Comparison of ENCODE assay signal across 7 cellular contexts in genomic region chr17:9445424-9445823, GRCh38.
"Had no signal": no experiment of that assay in that cellular context is flagged by ENCODE, and none has a peak within 500 bp of the region (broad histone marks: within the 10 kb centered on the region; RNA-seq: fewer than 3 reads in every experiment).

No MANE protein-coding gene starts in this region.

- H3K4me2 ChIP-seq: KMS-11 had no signal

- H3K27ac ChIP-seq: HL-60, KMS-11 had no signal

- ATAC-seq: K562 had no signal

- H3K9me3 Mint-ChIP-seq: IgD-negative memory B cell had no signal

- H3K4me1 Mint-ChIP-seq: IgD-negative memory B cell had no signal

- H3K4me3 Mint-ChIP-seq: IgD-negative memory B cell had no signal

- H3K4me3 ChIP-seq: K562 had no signal

- FAIRE-seq: HTR-8/SVneo, K562 had no signal

- DNase-seq: KBM-7, KG1 had no signal

- H3K27ac Mint-ChIP-seq: IgD-negative memory B cell had no signal

- H3K27me3 Mint-ChIP-seq: IgD-negative memory B cell had no signal

- H3K9ac ChIP-seq: KMS-11 had no signal
